Comparison of ENCODE assay signal across 19 cellular contexts in genomic region chr14:65424531-65424930, GRCh38.
"Had no signal": no experiment of that assay in that cellular context is flagged by ENCODE, and none has a peak within 500 bp of the region (broad histone marks: within the 10 kb centered on the region; RNA-seq: fewer than 3 reads in every experiment).

No MANE protein-coding gene starts in this region.

- H3K4me3 ChIP-seq: dorsolateral prefrontal cortex, esophagus muscularis mucosa, gastrocnemius medialis, heart right ventricle, left lung, lower lobe of right lung, ovary, right atrium auricular region, sigmoid colon, skin epidermis, uterus had no signal

- H3K9me3 ChIP-seq: esophagus muscularis mucosa, gastrocnemius medialis, heart right ventricle, left lung, lower lobe of right lung, ovary, right atrium auricular region, sigmoid colon, uterus had no signal

- H3K27me3 ChIP-seq: dorsolateral prefrontal cortex, esophagus muscularis mucosa, gastrocnemius medialis, heart right ventricle, left lung, ovary, right atrium auricular region, sigmoid colon, uterus had no signal

- DNase-seq: cortex of kidney; dorsolateral prefrontal cortex; effector CD8-positive, alpha-beta T cell; gastrocnemius medialis; heart right ventricle; hypothalamus; left lung; lower lobe of right lung; natural killer cell; nucleus accumbens; ovary; sigmoid colon; stimulated activated CD4-positive, alpha-beta T cell treated with anti-CD3 and anti-CD28 coated beads, Interleukin-12 subunit alpha, Interleukin-12 subunit beta, amount 100 ng/mL, for 4 hours; stimulated activated naive CD4-positive, alpha-beta T cell; uterus had no signal

- H3K27ac ChIP-seq: dorsolateral prefrontal cortex, epithelial cell of prostate, esophagus muscularis mucosa, gastrocnemius medialis, heart right ventricle, left lung, lower lobe of right lung, ovary, right atrium auricular region, sigmoid colon, skin epidermis, uterus had no signal

- H3K36me3 ChIP-seq: esophagus muscularis mucosa, gastrocnemius medialis, heart right ventricle, left lung, lower lobe of right lung, ovary, right atrium auricular region, sigmoid colon, uterus had no signal

- H3K4me1 ChIP-seq: esophagus muscularis mucosa, gastrocnemius medialis, left lung, lower lobe of right lung, uterus had no signal
